In genomic region chr3:147394168-147394941, GRCh38 we compare ENCODE assay signal across 14 cellular contexts. TPM values are rescaled to one million over a fixed set of nuclear protein-coding genes. Genes with fewer than 3 reads are reported as not detected.
DNase-seq lines count a peak whose midpoint lies in the region; ATAC-seq and TF ChIP-seq lines count a peak whose summit lies in the region.
"Had no signal": no experiment of that assay in that cellular context is flagged by ENCODE, and none has a peak within 500 bp of the region (broad histone marks: within the 10 kb centered on the region; RNA-seq: fewer than 3 reads in every experiment).

No MANE protein-coding gene starts in this region.

- WGBS in esophagus muscularis mucosa = 14% methylated on average over 28 of the region's 29 CpGs
- 28 to 45% (median 33%) methylated on average over 29 of the region's 29 CpGs for WGBS in psoas muscle, 3 donors

- H3K36me3 ChIP-seq in esophagus muscularis mucosa = no peaks in the 10 kb centered on the region
- H3K36me3 ChIP-seq in psoas muscle (ENCODE audit: insufficient read depth in 1 of 2, low read depth in 1 of 2) = no peaks in the 10 kb centered on the region

- TF ChIP-seq POLR2A in esophagus muscularis mucosa (IDR thresholded peaks at IDR 0.05; ENCODE audit: low read depth) = no peak

- H3K27ac ChIP-seq in esophagus muscularis mucosa (replicated peaks in 1 of 4) = no peak overlapping the region
- peak overlapping the region; percentile 72 for H3K27ac ChIP-seq in psoas muscle

- TF ChIP-seq EP300 in esophagus muscularis mucosa (IDR thresholded peaks at IDR 0.05) = no peak

- DNase-seq in ELR (ENCODE audit: low read depth) (peak; percentile 11), M059J (ENCODE audit: low read depth) (peak; percentile 31), esophagus muscularis mucosa (ENCODE audit: extremely low spot score) (no peak), psoas muscle (no peak), GM03348 (ENCODE audit: low spot score) (no peak)
- DNase-seq: activated CD4-positive, CD25-positive, alpha-beta regulatory T cell treated with anti-CD3 and anti-CD28 coated beads, Interleukin-2, amount 50 U/mL, for 72 hours; DMS153 had no signal

- H3K4me1 ChIP-seq in esophagus muscularis mucosa = peaks cover 28 to 77% (median 67%) of the 10 kb centered on the region in 4 donors
- H3K4me1 ChIP-seq in psoas muscle = no peaks in the 10 kb centered on the region

- peak overlapping the region in 3 of 4 donors; percentile 41 to 50 (median 43) for H3K4me3 ChIP-seq in esophagus muscularis mucosa
- H3K4me3 ChIP-seq in psoas muscle = peak overlapping the region; percentile 74
- H3K4me3 ChIP-seq: K562 had no signal

- TF ChIP-seq CTCF in esophagus muscularis mucosa (IDR thresholded peaks at IDR 0.05) = no peak
- TF ChIP-seq CTCF in psoas muscle (IDR thresholded peaks at IDR 0.05) = no peak

- ATAC-seq in psoas muscle = peak in 2 of 4 donors; percentile 26 to 37
- ATAC-seq in GM21367 (IDR thresholded peaks at IDR 0.05; ENCODE audit: unreplicated experiment) = no peak
- ATAC-seq in GM18498 (IDR thresholded peaks at IDR 0.05; ENCODE audit: unreplicated experiment) = no peak
- ATAC-seq: Panc1 had no signal

- H3K27me3 ChIP-seq in esophagus muscularis mucosa (peaks cover 10 to 100% (median 93%) of the 10 kb centered on the region in 4 donors), psoas muscle (ENCODE audit: insufficient read depth in 3 of 3, low read length in 2 of 3) (peaks cover 0 to 49% (median 9%) of the 10 kb centered on the region in 3 donors)

- intact Hi-C loops in esophagus muscularis mucosa (cut with DNase I) (no loop called here), psoas muscle (cut with DNase I) (no loop called here)

- H3K9me3 ChIP-seq in esophagus muscularis mucosa = no peaks in the 10 kb centered on the region
- no peaks in the 10 kb centered on the region for H3K9me3 ChIP-seq in psoas muscle

RNA-seq across cellular contexts. Expression of gene ZIC4, which starts 12.0 kb away (rescaled TPM):
- total RNA-seq in M059J (2014; rRNA removed; shearing (Covaris generic)) = 0.02 TPM in 1 of 2 replicates, not detected in the other
- total RNA-seq in esophagus muscularis mucosa (not detected), psoas muscle (under 1 TPM; 0.15 to 0.73 (median 0.57) TPM)
- polyA plus RNA-seq in psoas muscle = under 1 TPM; 0.10 to 1.00 (median 0.13) TPM
- total RNA-seq: K562, renal cortical epithelial cell had no signal
- polyA plus RNA-seq: adipose tissue, K562, keratinocyte had no signal

RNA-seq across cellular contexts. Expression of gene ZIC1, which starts 14.8 kb away (rescaled TPM):
- total RNA-seq in M059J (2014; rRNA removed; shearing (Covaris generic)) = 7.9 and 10.5 TPM in 2 replicates
- total RNA-seq in esophagus muscularis mucosa (not detected), psoas muscle (1 to 10 TPM; 3.5 to 7.3 (median 5.1) TPM)
- 10 to 100 TPM in 1 of 3 donors, 1 to 10 TPM in 2; 2.3 to 10.2 (median 3.5) TPM for polyA plus RNA-seq in psoas muscle
- total RNA-seq: renal cortical epithelial cell had no signal
- polyA plus RNA-seq: keratinocyte had no signal

Comparison
In these comparisons a context has a peak if more than half of its experiments do, and no peak if none do; other contexts are left out.
1. DNase-seq: peak in ELR (single experiment) and M059J (single experiment); none in esophagus muscularis mucosa (single experiment), psoas muscle (0 of 2) and GM03348 (single experiment).